Comparison of ENCODE assay signal across 1 cellular context in genomic region chr22:38192475-38192863, GRCh38.
A peak's percentile ranks its signal among the peaks of the same experiment; 100 is the strongest.
TF ChIP-seq lines count a peak whose summit lies in the region.

No MANE protein-coding gene starts in this region.

TF ChIP-seq in HepG2, 621 proteins besides CTCF, POLR2A, EP300 and RAD21:
- TF ChIP-seq ZBTB1 (CRISPR knock-in tag; IDR thresholded peaks at IDR 0.05; ENCODE audit: borderline replicate concordance) (no peak), BORCS8-MEF2B (CRISPR knock-in tag; IDR thresholded peaks at IDR 0.05) (0 out of 2 replicates have a peak, but pooled peaks have one; percentile 1), CENPT (CRISPR knock-in tag; IDR thresholded peaks at IDR 0.05; ENCODE audit: low read depth) (peak; percentile 24; the same call in 1 of the 2 replicates), ZFX (CRISPR knock-in tag; IDR thresholded peaks at IDR 0.05; ENCODE audit: low read depth) (0 out of 2 replicates have a peak, but pooled peaks have one; percentile 5), ZNF547 (CRISPR knock-in tag; IDR thresholded peaks at IDR 0.05) (0 out of 2 replicates have a peak, but pooled peaks have one; percentile 39), TSC22D2 (CRISPR knock-in tag; IDR thresholded peaks at IDR 0.05; ENCODE audit: borderline replicate concordance) (no peak), SAFB2 (CRISPR knock-in tag; IDR thresholded peaks at IDR 0.05; ENCODE audit: borderline replicate concordance, low read depth) (no peak)
